In genomic region chr1:188615321-188615720, GRCh38 we compare ENCODE assay signal across 23 cellular contexts.
"Had no signal": no experiment of that assay in that cellular context is flagged by ENCODE, and none has a peak within 500 bp of the region (broad histone marks: within the 10 kb centered on the region; RNA-seq: fewer than 3 reads in every experiment).

No MANE protein-coding gene starts in this region.

- H3K4me3 ChIP-seq: body of pancreas, cardiac muscle cell, heart left ventricle, right lobe of liver, tibial artery had no signal

- ATAC-seq: activated CD4-positive, alpha-beta T cell treated with anti-CD3 and anti-CD28 coated beads for 36 hours; activated T-cell treated with anti-CD3 and anti-CD28 coated beads, Interleukin-2, amount 50 U/mL, for 4 hours; body of pancreas; heart left ventricle; left cardiac atrium; right lobe of liver; stimulated activated effector memory CD8-positive, alpha-beta T cell treated with anti-CD3 and anti-CD28 coated beads, Interleukin-12 subunit alpha, Interleukin-12 subunit beta, amount 100 ng/mL, for 72 hours; stimulated activated naive CD8-positive, alpha-beta T cell treated with anti-CD3 and anti-CD28 coated beads, Interleukin-15, amount 100 ng/mL, for 72 hours had no signal

- DNase-seq: activated B cell treated with CpG ODN at 0.5 μM for 24 hours; activated CD4-positive, alpha-beta T cell treated with anti-CD3 and anti-CD28 coated beads for 36 hours; activated CD4-positive, alpha-beta T cell treated with anti-CD3 and anti-CD28 coated beads, Interleukin-2, amount 50 U/mL, for 48 hours; activated CD8-positive, alpha-beta memory T cell treated with anti-CD3 and anti-CD28 coated beads, Interleukin-2, amount 50 U/mL, for 48 hours; activated naive CD4-positive, alpha-beta T cell; activated T-cell treated with anti-CD3 and anti-CD28 coated beads, Interleukin-2, amount 50 U/mL, for 4 hours; body of pancreas; dermis blood vessel endothelial cell; effector CD8-positive, alpha-beta T cell; heart left ventricle; islet precursor cell; left cardiac atrium; mesendoderm; naive B cell; posterior cingulate gyrus; right lobe of liver; small intestine; stimulated activated CD4-positive, alpha-beta T cell treated with anti-CD3 and anti-CD28 coated beads, Interleukin-2, amount 100 ng/mL, for 24 hours; stimulated activated naive CD8-positive, alpha-beta T cell treated with anti-CD3 and anti-CD28 coated beads, Interleukin-15, amount 100 ng/mL, for 72 hours; T-helper 9 cell; tibial artery had no signal

- FAIRE-seq: small intestine had no signal
